Comparison of ENCODE assay signal across 28 cellular contexts in the genomic region with DNA sequence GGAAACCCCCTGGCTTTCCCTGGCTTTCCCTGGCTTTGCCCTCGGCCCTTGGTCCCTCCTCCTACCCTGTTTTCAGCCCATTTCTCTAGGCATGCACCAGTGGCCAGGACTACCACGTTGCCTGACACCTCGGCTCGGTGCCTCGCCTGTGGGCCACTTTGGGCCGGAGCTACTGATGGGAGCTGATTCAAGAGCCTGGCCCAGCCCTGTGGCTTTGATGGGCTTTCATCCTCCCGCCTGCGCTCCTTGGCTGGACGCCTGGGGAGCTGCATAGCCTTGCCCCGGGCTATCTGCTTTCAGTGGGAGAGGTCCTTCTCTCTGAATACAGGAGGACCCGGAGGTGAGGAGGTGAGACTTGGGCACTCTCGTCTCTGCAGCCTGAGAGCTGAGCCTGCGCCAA.
DNase-seq lines count a peak whose midpoint lies in the region; ATAC-seq, FAIRE-seq and TF ChIP-seq lines count a peak whose summit lies in the region.
"Had no signal": no experiment of that assay in that cellular context is flagged by ENCODE, and none has a peak within 500 bp of the region (broad histone marks: within the 10 kb centered on the region; RNA-seq: fewer than 3 reads in every experiment).

No MANE protein-coding gene starts in this region.

- FAIRE-seq in H1 (lab: Jason Lieb, UNC) = no peak
- FAIRE-seq: D721Med, kidney, pancreas had no signal

- H3K27ac Mint-ChIP-seq in neural crest cell (ENCODE audit: unreplicated experiment) = peak overlapping the region; percentile 36
- H3K27ac Mint-ChIP-seq in CD8-positive, alpha-beta T cell = no peak overlapping the region
- H3K27ac Mint-ChIP-seq: activated naive CD4-positive, alpha-beta T cell treated with anti-CD3 and anti-CD28 coated beads, Interleukin-2, amount 50 U/mL, for 24 hours; activated T-helper 1 cell treated with anti-CD3 and anti-CD28 coated beads, Interleukin-12 subunit alpha, Interleukin-12 subunit beta, Interleukin-2, Interleukin-4 antibody, amounts not matched to agents 30 ng/mL and 10 ng/mL and 1 ng/mL, durations not matched to agents 14 hours and 24 hours and 36 hours; type B pancreatic cell had no signal

- H3K4me1 Mint-ChIP-seq in neural crest cell = peaks cover 69% of the 10 kb centered on the region
- no peaks in the 10 kb centered on the region for H3K4me1 Mint-ChIP-seq in CD8-positive, alpha-beta T cell (ENCODE audit: low read depth)
- H3K4me1 Mint-ChIP-seq: activated naive CD4-positive, alpha-beta T cell treated with anti-CD3 and anti-CD28 coated beads, Interleukin-2, amount 50 U/mL, for 24 hours had no signal

- no peak overlapping the region for H2BK20ac ChIP-seq in H1 (ENCODE audit: low read length)

- H3K9me3 Mint-ChIP-seq in neural crest cell = no peaks in the 10 kb centered on the region
- H3K9me3 Mint-ChIP-seq in CD8-positive, alpha-beta T cell = no peaks in the 10 kb centered on the region
- H3K9me3 Mint-ChIP-seq: activated naive CD4-positive, alpha-beta T cell treated with anti-CD3 and anti-CD28 coated beads, Interleukin-2, amount 50 U/mL, for 24 hours; activated T-helper 1 cell treated with anti-CD3 and anti-CD28 coated beads, Interleukin-12 subunit alpha, Interleukin-12 subunit beta, Interleukin-2, Interleukin-4 antibody, amounts not matched to agents 30 ng/mL and 10 ng/mL and 1 ng/mL, durations not matched to agents 14 hours and 24 hours and 36 hours; type B pancreatic cell had no signal

- no peak overlapping the region for H3K9ac ChIP-seq in H1 (replicated peaks in 1 of 4; ENCODE audit: extremely low read depth in 1 of 4, low read depth in 3 of 4, low read length in 3 of 4)

- no peaks in the 10 kb centered on the region for H3K9me3 ChIP-seq in H1 (ENCODE audit: insufficient read depth in 2 of 2, low read depth in 1 of 2, low read length in 1 of 2)
- H3K9me3 ChIP-seq in CD8-positive, alpha-beta T cell (ENCODE audit: low read length) = no peaks in the 10 kb centered on the region
- H3K9me3 ChIP-seq: ascending aorta, HAP-1, pancreas, stomach had no signal

- no peak overlapping the region for H2AK5ac ChIP-seq in H1 (ENCODE audit: low read depth, low read length)

- CTCF ChIA-PET in H1 (lab: Charles Lee; ENCODE audit: partially characterized antibody) = interaction anchor here (0.9 to 2.0 kb wide), 4 partner anchors 10 to 193 kb away, joined by 3 to 5 read pairs (median 4); partner anchors contain the start of gene HES1
- CTCF ChIA-PET in CD8-positive, alpha-beta T cell (lab: Charles Lee) = no interaction called here

- ATAC-seq in GM21717 (IDR thresholded peaks at IDR 0.05; ENCODE audit: unreplicated experiment) (no peak), GM18868 (IDR thresholded peaks at IDR 0.05; ENCODE audit: unreplicated experiment) (no peak)
- no peak for ATAC-seq in CD8-positive, alpha-beta T cell
- ATAC-seq: pancreas, sciatic nerve had no signal

- H2BK15ac ChIP-seq in H1 (ENCODE audit: low read length) = peak overlapping the region; percentile 18; the same call in 1 of the 2 replicates

- no peak overlapping the region for H3K23ac ChIP-seq in H1 (ENCODE audit: insufficient read length)

- no peak overlapping the region for H3K27ac ChIP-seq in H1 (ENCODE audit: low read depth, low read length)
- H3K27ac ChIP-seq in CD8-positive, alpha-beta T cell (ENCODE audit: low read depth, low read length) = no peak overlapping the region
- H3K27ac ChIP-seq: ascending aorta, epithelial cell of prostate, hepatocyte, pancreas, stomach had no signal

- no peaks in the 10 kb centered on the region for H3K36me3 Mint-ChIP-seq in neural crest cell (ENCODE audit: low read depth)
- no peaks in the 10 kb centered on the region for H3K36me3 Mint-ChIP-seq in CD8-positive, alpha-beta T cell
- H3K36me3 Mint-ChIP-seq: activated naive CD4-positive, alpha-beta T cell treated with anti-CD3 and anti-CD28 coated beads, Interleukin-2, amount 50 U/mL, for 24 hours; type B pancreatic cell had no signal

- peak overlapping the region; percentile 2; the same call in 1 of the 2 replicates for H2BK12ac ChIP-seq in H1 (ENCODE audit: low read depth, low read length)

- peak overlapping the region; percentile 58 for H4K5ac ChIP-seq in H1 (ENCODE audit: insufficient read length, low read depth, low read length)

- H3K4ac ChIP-seq in H1 (replicated peaks; ENCODE audit: insufficient read length, low read depth, low read length) = peak overlapping the region; percentile 36

- H3K4me2 ChIP-seq in H1 (ENCODE audit: insufficient read depth in 1 of 2, low read depth in 2 of 2, low read length in 2 of 2) = peak overlapping the region in 1 of 2 experiments; percentile 49; a peak in 3 of 4 replicates
- H3K4me2 ChIP-seq: hepatocyte had no signal

- intact Hi-C loops in CD8-positive, alpha-beta T cell (cut with DNase I, micrococcal nuclease) = no loop called here

- no peaks in the 10 kb centered on the region for H3K36me3 ChIP-seq in H1 (ENCODE audit: control insufficient read depth in 2 of 4, insufficient read depth in 4 of 4, low read length in 3 of 4)
- no peaks in the 10 kb centered on the region for H3K36me3 ChIP-seq in CD8-positive, alpha-beta T cell (ENCODE audit: insufficient read depth, low read length)
- H3K36me3 ChIP-seq: ascending aorta, HAP-1, pancreas, stomach had no signal

- H3K56ac ChIP-seq in H1 (replicated peaks; ENCODE audit: insufficient read length, low read depth, low read length) = no peak overlapping the region

- no peak overlapping the region for H3K14ac ChIP-seq in H1 (ENCODE audit: insufficient read length)

- H3K79me2 ChIP-seq in H1 (ENCODE audit: control insufficient read depth in 1 of 2, insufficient read depth in 2 of 2, low read length in 2 of 2) = no peaks in the 10 kb centered on the region
- H3K79me2 ChIP-seq: hepatocyte had no signal

- H2BK5ac ChIP-seq in H1 (ENCODE audit: low read depth, low read length) = peak overlapping the region; percentile 20; the same call in 1 of the 2 replicates

- 56% methylated on average over 13 of the region's 13 CpGs; no CpG with 5 or more reads in 1 of the 2 experiments for WGBS in H1 (ENCODE audit: extremely low coverage in 1 of 2, insufficient coverage in 1 of 2, insufficient read length in 1 of 2, insufficient replicate concordance in 2 of 2, low coverage in 1 of 2, low lambda C conversion rate in 2 of 2, missing lambda C conversion rate in 1 of 2), 2 experiments

- H3K23me2 ChIP-seq in H1 (ENCODE audit: low read depth, low read length) = no peaks in the 10 kb centered on the region

- no peak overlapping the region for H2BK120ac ChIP-seq in H1 (replicated peaks; ENCODE audit: low read depth, low read length)

- DNase-seq in Daoy (ENCODE audit: low read depth) = peak; percentile 22
- DNase-seq in NCI-H2029 (lab: John Stamatoyannopoulos, UW) = peak; percentile 41
- peak in 1 of 2 experiments; percentile 59 for DNase-seq in H1 (ENCODE audit: low read depth in 1 of 2, low spot score in 2 of 2)
- DNase-seq in neural crest cell (ENCODE audit: low read depth, low spot score) = peak; percentile 9
- no peak for DNase-seq in OCI-M1 (lab: John Stamatoyannopoulos, UW)
- no peak for DNase-seq in CD8-positive, alpha-beta T cell
- DNase-seq: activated CD4-positive, alpha-beta T cell treated with anti-CD3 and anti-CD28 coated beads for 48 hours; central memory CD4-positive, alpha-beta T cell; kidney; mammary epithelial cell; MM.1S; NCI-H1417 treated with DMSO at 0.1 percent for 48 hours; NCI-H748 treated with DMSO at 0.1 percent for 48 hours; pancreas; SHP77 treated with DMSO at 0.1 percent for 48 hours; stimulated activated CD4-positive, alpha-beta T cell treated with anti-CD3 and anti-CD28 coated beads, Interleukin-15, amount 100 ng/mL, for 24 hours; stomach had no signal

- no peak for TF ChIP-seq EP300 in H1 (IDR thresholded peaks at IDR 0.05; ENCODE audit: borderline replicate concordance in 1 of 2, low read depth in 2 of 2, low read length in 2 of 2)

- no peak overlapping the region; the same call in 1 of the 2 replicates for H4K8ac ChIP-seq in H1 (ENCODE audit: extremely low read depth, insufficient read depth, low read length)

- peak overlapping the region; percentile 66; the same call in 1 of the 2 replicates for H3K18ac ChIP-seq in H1 (ENCODE audit: extremely low read depth, low read length)

- no peak for TF ChIP-seq POLR2A in H1 (IDR thresholded peaks at IDR 0.05; ENCODE audit: control extremely low read depth in 1 of 2, low read depth in 2 of 2, low read length in 2 of 2)

- H3K4me3 Mint-ChIP-seq in neural crest cell = no peak overlapping the region
- no peak overlapping the region for H3K4me3 Mint-ChIP-seq in CD8-positive, alpha-beta T cell
- H3K4me3 Mint-ChIP-seq: activated naive CD4-positive, alpha-beta T cell treated with anti-CD3 and anti-CD28 coated beads, Interleukin-2, amount 50 U/mL, for 24 hours; activated T-helper 1 cell treated with anti-CD3 and anti-CD28 coated beads, Interleukin-12 subunit alpha, Interleukin-12 subunit beta, Interleukin-2, Interleukin-4 antibody, amounts not matched to agents 30 ng/mL and 10 ng/mL and 1 ng/mL, durations not matched to agents 14 hours and 24 hours and 36 hours; type B pancreatic cell had no signal

- POLR2A ChIA-PET in H1 (lab: Charles Lee; ENCODE audit: partially characterized antibody) = interaction anchor here (1.3 to 1.6 kb wide), 2 partner anchors 190 to 195 kb away, joined by 5 to 6 read pairs; no protein-coding TSS in a partner anchor
- POLR2A ChIA-PET in CD8-positive, alpha-beta T cell (lab: Charles Lee) = no interaction called here

- peak overlapping the region; percentile 68 for H4K91ac ChIP-seq in H1 (replicated peaks; ENCODE audit: insufficient read length, low read length)

- H4K20me1 ChIP-seq in H1 (replicated peaks in 1 of 2; ENCODE audit: control insufficient read depth in 1 of 2, insufficient read depth in 2 of 2, low read length in 2 of 2) = no peaks in the 10 kb centered on the region

- no peak overlapping the region for H3K4me3 ChIP-seq in H1 (ENCODE audit: extremely low read depth in 1 of 4, insufficient read depth in 2 of 4, low read depth in 3 of 4, low read length in 4 of 4)
- H3K4me3 ChIP-seq in CD8-positive, alpha-beta T cell (ENCODE audit: low read depth, low read length) = no peak overlapping the region
- H3K4me3 ChIP-seq: ascending aorta, HAP-1, hepatocyte, pancreas, stomach had no signal

- H3K79me1 ChIP-seq in H1 (ENCODE audit: low read depth, low read length) = no peaks in the 10 kb centered on the region

- H3K27me3 ChIP-seq in H1 (replicated peaks in 1 of 4; ENCODE audit: control insufficient read depth in 3 of 4, extremely low read depth in 1 of 4, insufficient read depth in 3 of 4, low read length in 3 of 4) = peaks cover 0 to 2% (median 0%) of the 10 kb centered on the region in 4 experiments; a peak in 3 of 7 replicates
- no peaks in the 10 kb centered on the region for H3K27me3 ChIP-seq in CD8-positive, alpha-beta T cell (ENCODE audit: insufficient read depth, low read length)
- H3K27me3 ChIP-seq: ascending aorta, hepatocyte, pancreas, stomach had no signal

- peaks cover 15 to 39% (median 27%) of the 10 kb centered on the region in 4 experiments for H3K4me1 ChIP-seq in H1 (replicated peaks in 1 of 4; ENCODE audit: control insufficient read depth in 3 of 4, insufficient read depth in 4 of 4, low read length in 3 of 4)
- no peaks in the 10 kb centered on the region for H3K4me1 ChIP-seq in CD8-positive, alpha-beta T cell (ENCODE audit: insufficient read depth, low read length)
- H3K4me1 ChIP-seq: pancreas had no signal

- TF ChIP-seq RAD21 in H1 (IDR thresholded peaks at IDR 0.05 in 1 of 2, conservative IDR thresholded peaks at IDR 0.05 in 1 of 2; ENCODE audit: low read depth in 2 of 2, low read length in 2 of 2) = no peak

- no peak overlapping the region for H2AFZ ChIP-seq in H1 (ENCODE audit: low read length)
- H2AFZ ChIP-seq: hepatocyte had no signal

- no peak for TF ChIP-seq CTCF in H1 (IDR thresholded peaks at IDR 0.05; ENCODE audit: control extremely low read depth in 1 of 3, insufficient read depth in 1 of 3, low read depth in 1 of 3, low read length in 3 of 3)
- TF ChIP-seq CTCF in neural crest cell (conservative IDR thresholded peaks at IDR 0.05) = no peak
- no peak for TF ChIP-seq CTCF in CD8-positive, alpha-beta T cell (IDR thresholded peaks at IDR 0.05)

- H3K27me3 Mint-ChIP-seq in neural crest cell (ENCODE audit: low read depth) = peaks cover 27% of the 10 kb centered on the region
- H3K27me3 Mint-ChIP-seq in CD8-positive, alpha-beta T cell (ENCODE audit: low read depth) = peaks cover 11% of the 10 kb centered on the region
- H3K27me3 Mint-ChIP-seq: activated naive CD4-positive, alpha-beta T cell treated with anti-CD3 and anti-CD28 coated beads, Interleukin-2, amount 50 U/mL, for 24 hours had no signal

Comparison
In these comparisons a context has a peak if more than half of its experiments do, and no peak if none do; other contexts are left out.
1. DNase-seq: peak in Daoy (single experiment), NCI-H2029 (single experiment) and neural crest cell (single experiment); none in OCI-M1 (single experiment) and CD8-positive, alpha-beta T cell (0 of 7).